ENCODE assay signal across 19 cellular contexts in genomic region chr1:220249522-220249921, GRCh38.
"Had no signal": no experiment of that assay in that cellular context is flagged by ENCODE, and none has a peak within 500 bp of the region (broad histone marks: within the 10 kb centered on the region; RNA-seq: fewer than 3 reads in every experiment).

No MANE protein-coding gene starts in this region.

- H3K4me1 ChIP-seq: esophagus muscularis mucosa, gastrocnemius medialis, heart right ventricle, suprapubic skin, thyroid gland had no signal

- FAIRE-seq: small intestine, urothelium cell line had no signal

- H3K27ac Mint-ChIP-seq: mesothelial cell of epicardium, type B pancreatic cell had no signal

- H3K27me3 Mint-ChIP-seq: type B pancreatic cell had no signal

- H3K4me3 Mint-ChIP-seq: mesothelial cell of epicardium, natural killer cell, neural crest cell, type B pancreatic cell had no signal

- H3K4me3 ChIP-seq: esophagus muscularis mucosa, gastrocnemius medialis, heart right ventricle, suprapubic skin, thyroid gland had no signal

- H3K9me3 ChIP-seq: gastrocnemius medialis, thyroid gland had no signal

- H3K27me3 ChIP-seq: esophagus muscularis mucosa, gastrocnemius medialis, heart right ventricle, suprapubic skin, thyroid gland had no signal

- DNase-seq: effector memory CD4-positive, alpha-beta T cell; gastrocnemius medialis; heart right ventricle; hypothalamus; islet precursor cell; natural killer cell; posterior cingulate gyrus; small intestine; stimulated activated CD4-positive, alpha-beta T cell treated with anti-CD3 and anti-CD28 coated beads, Interleukin-12 subunit alpha, Interleukin-12 subunit beta, amount 100 ng/mL, for 4 hours; stimulated activated naive CD4-positive, alpha-beta T cell; thyroid gland had no signal

- ATAC-seq: gastrocnemius medialis, heart right ventricle, left lobe of liver, natural killer cell had no signal

- H3K4me1 Mint-ChIP-seq: mesothelial cell of epicardium had no signal

- H3K27ac ChIP-seq: epithelial cell of prostate, esophagus muscularis mucosa, gastrocnemius medialis, heart right ventricle, suprapubic skin, thyroid gland had no signal
